Comparison of ENCODE assay signal across 3 cellular contexts in the genomic region with DNA sequence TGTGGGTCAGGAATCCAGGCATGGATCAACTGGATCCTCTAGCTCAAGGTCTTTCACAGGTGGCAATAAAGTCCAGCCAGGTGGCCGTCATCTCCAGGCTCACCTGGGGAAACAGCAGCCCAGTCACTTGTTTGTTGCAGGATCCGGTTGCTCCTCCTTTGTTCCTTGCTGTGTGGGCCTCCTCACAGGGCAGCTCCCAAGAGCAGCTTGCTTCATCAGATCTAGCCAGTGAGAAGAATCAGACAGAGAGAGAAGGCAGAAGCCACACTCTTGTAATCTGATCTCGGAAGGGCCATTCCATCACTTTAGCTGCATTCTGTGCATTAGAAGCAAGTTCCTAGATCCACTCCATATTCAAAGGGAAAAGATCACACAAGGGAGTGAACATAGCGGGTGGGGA.
TF ChIP-seq lines count a peak whose summit lies in the region.

No MANE protein-coding gene starts in this region.

TF ChIP-seq in SK-N-SH treated with all-trans-retinoic acid at 6 μM for 48 hours, 23 proteins besides CTCF, POLR2A, EP300 and RAD21:
- TF ChIP-seq, protein P1, sequence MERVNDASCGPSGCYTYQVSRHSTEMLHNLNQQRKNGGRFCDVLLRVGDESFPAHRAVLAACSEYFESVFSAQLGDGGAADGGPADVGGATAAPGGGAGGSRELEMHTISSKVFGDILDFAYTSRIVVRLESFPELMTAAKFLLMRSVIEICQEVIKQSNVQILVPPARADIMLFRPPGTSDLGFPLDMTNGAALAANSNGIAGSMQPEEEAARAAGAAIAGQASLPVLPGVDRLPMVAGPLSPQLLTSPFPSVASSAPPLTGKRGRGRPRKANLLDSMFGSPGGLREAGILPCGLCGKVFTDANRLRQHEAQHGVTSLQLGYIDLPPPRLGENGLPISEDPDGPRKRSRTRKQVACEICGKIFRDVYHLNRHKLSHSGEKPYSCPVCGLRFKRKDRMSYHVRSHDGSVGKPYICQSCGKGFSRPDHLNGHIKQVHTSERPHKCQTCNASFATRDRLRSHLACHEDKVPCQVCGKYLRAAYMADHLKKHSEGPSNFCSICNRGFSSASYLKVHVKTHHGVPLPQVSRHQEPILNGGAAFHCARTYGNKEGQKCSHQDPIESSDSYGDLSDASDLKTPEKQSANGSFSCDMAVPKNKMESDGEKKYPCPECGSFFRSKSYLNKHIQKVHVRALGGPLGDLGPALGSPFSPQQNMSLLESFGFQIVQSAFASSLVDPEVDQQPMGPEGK (CRISPR knock-in tag; IDR thresholded peaks at IDR 0.05; ENCODE audit: borderline replicate concordance), result no peak
TF ChIP-seq in SK-N-SH treated with all-trans-retinoic acid at 6 μM for 48 hours: peak in this region for 0.

TF ChIP-seq in SK-N-SH, 30 proteins besides CTCF, POLR2A, EP300 and RAD21:
- TF ChIP-seq CHD2 (IDR thresholded peaks at IDR 0.05; ENCODE audit: low read length, partially characterized antibody) (no peak), SIN3A (IDR thresholded peaks at IDR 0.05; ENCODE audit: borderline replicate concordance, low read depth, low read length) (no peak), TAF1 (IDR thresholded peaks at IDR 0.05; ENCODE audit: borderline replicate concordance, low read depth, low read length) (no peak), GABPA (IDR thresholded peaks at IDR 0.05; ENCODE audit: low read depth) (no peak), ZBTB33 (IDR thresholded peaks at IDR 0.05; ENCODE audit: borderline replicate concordance, low read depth) (no peak), TCF12 (IDR thresholded peaks at IDR 0.05) (no peak), FOXJ3 (CRISPR knock-in tag; IDR thresholded peaks at IDR 0.05) (no peak), FOSL2 (IDR thresholded peaks at IDR 0.05; ENCODE audit: borderline replicate concordance, low read depth) (no peak), NRF1 (IDR thresholded peaks at IDR 0.05; ENCODE audit: low read depth, low read length) (no peak), ELF1 (IDR thresholded peaks at IDR 0.05) (no peak), POLR2AphosphoS5 (IDR thresholded peaks at IDR 0.05; ENCODE audit: low read depth, low read length) (no peak), IRF3 (IDR thresholded peaks at IDR 0.05; ENCODE audit: low read depth, low read length) (no peak), RFX5 (IDR thresholded peaks at IDR 0.05; ENCODE audit: low read length) (no peak), RXRA (IDR thresholded peaks at IDR 0.05; ENCODE audit: borderline replicate concordance, low read depth) (no peak), MAX (IDR thresholded peaks at IDR 0.05; ENCODE audit: low read depth) (no peak), SMC3 (IDR thresholded peaks at IDR 0.05; ENCODE audit: low read depth, low read length) (no peak), EZH2phosphoT487 (IDR thresholded peaks at IDR 0.05; ENCODE audit: borderline replicate concordance, low read depth) (no peak), USF1 (IDR thresholded peaks at IDR 0.05; ENCODE audit: borderline replicate concordance, low read depth) (no peak)
- TF ChIP-seq, protein P2, sequence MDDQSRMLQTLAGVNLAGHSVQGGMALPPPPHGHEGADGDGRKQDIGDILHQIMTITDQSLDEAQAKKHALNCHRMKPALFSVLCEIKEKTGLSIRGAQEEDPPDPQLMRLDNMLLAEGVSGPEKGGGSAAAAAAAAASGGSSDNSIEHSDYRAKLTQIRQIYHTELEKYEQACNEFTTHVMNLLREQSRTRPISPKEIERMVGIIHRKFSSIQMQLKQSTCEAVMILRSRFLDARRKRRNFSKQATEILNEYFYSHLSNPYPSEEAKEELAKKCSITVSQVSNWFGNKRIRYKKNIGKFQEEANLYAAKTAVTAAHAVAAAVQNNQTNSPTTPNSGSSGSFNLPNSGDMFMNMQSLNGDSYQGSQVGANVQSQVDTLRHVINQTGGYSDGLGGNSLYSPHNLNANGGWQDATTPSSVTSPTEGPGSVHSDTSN (IDR thresholded peaks at IDR 0.05), result no peak
- TF ChIP-seq, protein P3, sequence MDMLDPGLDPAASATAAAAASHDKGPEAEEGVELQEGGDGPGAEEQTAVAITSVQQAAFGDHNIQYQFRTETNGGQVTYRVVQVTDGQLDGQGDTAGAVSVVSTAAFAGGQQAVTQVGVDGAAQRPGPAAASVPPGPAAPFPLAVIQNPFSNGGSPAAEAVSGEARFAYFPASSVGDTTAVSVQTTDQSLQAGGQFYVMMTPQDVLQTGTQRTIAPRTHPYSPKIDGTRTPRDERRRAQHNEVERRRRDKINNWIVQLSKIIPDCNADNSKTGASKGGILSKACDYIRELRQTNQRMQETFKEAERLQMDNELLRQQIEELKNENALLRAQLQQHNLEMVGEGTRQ (IDR thresholded peaks at IDR 0.05; ENCODE audit: borderline replicate concordance, low read depth, low read length), result no peak

TF ChIP-seq in H1, 55 proteins besides CTCF, POLR2A, EP300 and RAD21:
- no peak for TF ChIP-seq SUZ12 (IDR thresholded peaks at IDR 0.05; ENCODE audit: low read length)
- no peak for TF ChIP-seq KDM4A (IDR thresholded peaks at IDR 0.05; ENCODE audit: low read depth, low read length, severe bottlenecking)
- TF ChIP-seq KDM5A (IDR thresholded peaks at IDR 0.05; ENCODE audit: low read length), result no peak
- TF ChIP-seq ATF3 (IDR thresholded peaks at IDR 0.05; ENCODE audit: insufficient read depth, low read depth, low read length), result no peak
- no peak for TF ChIP-seq EGR1 (IDR thresholded peaks at IDR 0.05; ENCODE audit: borderline replicate concordance, low read depth, low read length)
- no peak for TF ChIP-seq GTF2F1 (IDR thresholded peaks at IDR 0.05; ENCODE audit: borderline replicate concordance, low read depth, low read length)
- no peak for TF ChIP-seq BRCA1 (IDR thresholded peaks at IDR 0.05; ENCODE audit: low read depth, low read length)
- TF ChIP-seq TAF7 (optimal IDR thresholded peaks at IDR 0.05; ENCODE audit: borderline replicate concordance, low read depth, low read length), result no peak
- TF ChIP-seq SP1 (IDR thresholded peaks at IDR 0.05; ENCODE audit: low read depth, low read length), result no peak
- TF ChIP-seq, protein P4, sequence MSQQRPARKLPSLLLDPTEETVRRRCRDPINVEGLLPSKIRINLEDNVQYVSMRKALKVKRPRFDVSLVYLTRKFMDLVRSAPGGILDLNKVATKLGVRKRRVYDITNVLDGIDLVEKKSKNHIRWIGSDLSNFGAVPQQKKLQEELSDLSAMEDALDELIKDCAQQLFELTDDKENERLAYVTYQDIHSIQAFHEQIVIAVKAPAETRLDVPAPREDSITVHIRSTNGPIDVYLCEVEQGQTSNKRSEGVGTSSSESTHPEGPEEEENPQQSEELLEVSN (IDR thresholded peaks at IDR 0.05), result no peak
- TF ChIP-seq, protein P5, sequence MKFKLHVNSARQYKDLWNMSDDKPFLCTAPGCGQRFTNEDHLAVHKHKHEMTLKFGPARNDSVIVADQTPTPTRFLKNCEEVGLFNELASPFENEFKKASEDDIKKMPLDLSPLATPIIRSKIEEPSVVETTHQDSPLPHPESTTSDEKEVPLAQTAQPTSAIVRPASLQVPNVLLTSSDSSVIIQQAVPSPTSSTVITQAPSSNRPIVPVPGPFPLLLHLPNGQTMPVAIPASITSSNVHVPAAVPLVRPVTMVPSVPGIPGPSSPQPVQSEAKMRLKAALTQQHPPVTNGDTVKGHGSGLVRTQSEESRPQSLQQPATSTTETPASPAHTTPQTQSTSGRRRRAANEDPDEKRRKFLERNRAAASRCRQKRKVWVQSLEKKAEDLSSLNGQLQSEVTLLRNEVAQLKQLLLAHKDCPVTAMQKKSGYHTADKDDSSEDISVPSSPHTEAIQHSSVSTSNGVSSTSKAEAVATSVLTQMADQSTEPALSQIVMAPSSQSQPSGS (IDR thresholded peaks at IDR 0.05; ENCODE audit: low read length), result no peak
- no peak for TF ChIP-seq BCL11A (IDR thresholded peaks at IDR 0.05; ENCODE audit: low read depth in 2 of 2, low read length in 2 of 2)
- no peak for TF ChIP-seq SIN3A (conservative IDR thresholded peaks at IDR 0.05 in 1 of 2, IDR thresholded peaks at IDR 0.05 in 1 of 2; ENCODE audit: low read depth in 1 of 2, low read length in 2 of 2)
- TF ChIP-seq BACH1 (IDR thresholded peaks at IDR 0.05; ENCODE audit: low read length), result no peak
- no peak for TF ChIP-seq ASH2L (IDR thresholded peaks at IDR 0.05; ENCODE audit: low read length)
- no peak for TF ChIP-seq RNF2 (IDR thresholded peaks at IDR 0.05; ENCODE audit: borderline replicate concordance, low read depth, low read length, missing control alignments, poor library complexity, severe bottlenecking)
- TF ChIP-seq CHD7 (IDR thresholded peaks at IDR 0.05; ENCODE audit: insufficient replicate concordance, low read length), result no peak
- TF ChIP-seq TCF12 (IDR thresholded peaks at IDR 0.05; ENCODE audit: low read depth, low read length), result no peak
- TF ChIP-seq CEBPB (IDR thresholded peaks at IDR 0.05; ENCODE audit: low read depth, low read length), result no peak
